24 cellular contexts compared by ENCODE assay signal in genomic region chr4:63085091-63085490, GRCh38.
"Had no signal": no experiment of that assay in that cellular context is flagged by ENCODE, and none has a peak within 500 bp of the region (broad histone marks: within the 10 kb centered on the region; RNA-seq: fewer than 3 reads in every experiment).

No MANE protein-coding gene starts in this region.

- H3K4me3 Mint-ChIP-seq: effector memory CD8-positive, alpha-beta T cell; immature natural killer cell; naive thymus-derived CD8-positive, alpha-beta T cell; nephron progenitor cell; stimulated activated effector memory CD8-positive, alpha-beta T cell treated with anti-CD3 and anti-CD28 coated beads, Interleukin-12 subunit alpha, Interleukin-12 subunit beta, amount 100 ng/mL, for 72 hours had no signal

- H3K9me3 ChIP-seq: esophagus squamous epithelium, lower lobe of right lung, prostate gland, thyroid gland, vagina had no signal

- H3K27ac Mint-ChIP-seq: effector memory CD8-positive, alpha-beta T cell; immature natural killer cell; naive thymus-derived CD8-positive, alpha-beta T cell; nephron progenitor cell; stimulated activated effector memory CD8-positive, alpha-beta T cell treated with anti-CD3 and anti-CD28 coated beads, Interleukin-12 subunit alpha, Interleukin-12 subunit beta, amount 100 ng/mL, for 72 hours had no signal

- H3K27ac ChIP-seq: esophagus squamous epithelium, lower lobe of right lung, prostate gland, sigmoid colon, stomach, thyroid gland, vagina had no signal

- H3K27me3 Mint-ChIP-seq: effector memory CD8-positive, alpha-beta T cell; naive thymus-derived CD8-positive, alpha-beta T cell had no signal

- H3K4me3 ChIP-seq: esophagus squamous epithelium, lower lobe of right lung, prostate gland, sigmoid colon, stomach, thyroid gland, vagina had no signal

- H3K9me3 Mint-ChIP-seq: nephron progenitor cell had no signal

- H3K4me1 Mint-ChIP-seq: immature natural killer cell; naive thymus-derived CD8-positive, alpha-beta T cell; nephron progenitor cell; stimulated activated effector memory CD8-positive, alpha-beta T cell treated with anti-CD3 and anti-CD28 coated beads, Interleukin-12 subunit alpha, Interleukin-12 subunit beta, amount 100 ng/mL, for 72 hours had no signal

- H3K27me3 ChIP-seq: esophagus squamous epithelium, sigmoid colon, stomach, thyroid gland, vagina had no signal

- DNase-seq: effector memory CD8-positive, alpha-beta T cell; erythroblast; esophagus squamous epithelium; foreskin melanocyte; hypothalamus; immature natural killer cell; islet precursor cell; kidney glomerular epithelial cell; left colon; left ventricle myocardium superior; lower lobe of right lung; naive thymus-derived CD8-positive, alpha-beta T cell; nephron progenitor cell; nucleus accumbens; right cardiac atrium; sigmoid colon; stimulated activated CD4-positive, alpha-beta T cell treated with anti-CD3 and anti-CD28 coated beads, Interleukin-2, amount 100 ng/mL, for 24 hours; stimulated activated CD4-positive, alpha-beta T cell treated with anti-CD3 and anti-CD28 coated beads, Interleukin-4, amount 100 ng/mL, for 24 hours; stimulated activated naive CD4-positive, alpha-beta T cell treated with Interleukin-2 at 50 U/mL for 16 hours; stomach; thyroid gland had no signal

- H3K36me3 ChIP-seq: esophagus squamous epithelium, lower lobe of right lung, prostate gland, sigmoid colon, stomach, thyroid gland, vagina had no signal

- H3K36me3 Mint-ChIP-seq: naive thymus-derived CD8-positive, alpha-beta T cell; stimulated activated effector memory CD8-positive, alpha-beta T cell treated with anti-CD3 and anti-CD28 coated beads, Interleukin-12 subunit alpha, Interleukin-12 subunit beta, amount 100 ng/mL, for 72 hours had no signal

- H3K4me1 ChIP-seq: esophagus squamous epithelium, lower lobe of right lung, prostate gland, sigmoid colon, stomach, thyroid gland, vagina had no signal

- ATAC-seq: effector memory CD8-positive, alpha-beta T cell; left colon; left ventricle myocardium superior; lower lobe of right lung; naive thymus-derived CD8-positive, alpha-beta T cell; right cardiac atrium; stimulated activated effector memory CD8-positive, alpha-beta T cell treated with anti-CD3 and anti-CD28 coated beads, Interleukin-12 subunit alpha, Interleukin-12 subunit beta, amount 100 ng/mL, for 72 hours had no signal
